In genomic region chr14:67285876-67286452, GRCh38 we compare ENCODE assay signal across 2 cellular contexts.
TF ChIP-seq lines count a peak whose summit lies in the region.

No MANE protein-coding gene starts in this region.

TF ChIP-seq in HCT116, 20 proteins besides CTCF, POLR2A, EP300 and RAD21:
- no peak for TF ChIP-seq CEBPB (IDR thresholded peaks at IDR 0.05; ENCODE audit: low read depth)
- TF ChIP-seq ZNF274 (IDR thresholded peaks at IDR 0.05; ENCODE audit: low read depth, low read length) = no peak
- TF ChIP-seq JUND (IDR thresholded peaks at IDR 0.05) = no peak
- no peak for TF ChIP-seq REST (IDR thresholded peaks at IDR 0.05; ENCODE audit: low read depth)
- TF ChIP-seq, protein P1, sequence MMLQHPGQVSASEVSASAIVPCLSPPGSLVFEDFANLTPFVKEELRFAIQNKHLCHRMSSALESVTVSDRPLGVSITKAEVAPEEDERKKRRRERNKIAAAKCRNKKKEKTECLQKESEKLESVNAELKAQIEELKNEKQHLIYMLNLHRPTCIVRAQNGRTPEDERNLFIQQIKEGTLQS (IDR thresholded peaks at IDR 0.05) = no peak
- no peak for TF ChIP-seq SP1 (IDR thresholded peaks at IDR 0.05; ENCODE audit: low read depth)
- TF ChIP-seq, protein P2, sequence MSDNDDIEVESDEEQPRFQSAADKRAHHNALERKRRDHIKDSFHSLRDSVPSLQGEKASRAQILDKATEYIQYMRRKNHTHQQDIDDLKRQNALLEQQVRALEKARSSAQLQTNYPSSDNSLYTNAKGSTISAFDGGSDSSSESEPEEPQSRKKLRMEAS (IDR thresholded peaks at IDR 0.05) = no peak
- TF ChIP-seq CBX3 (IDR thresholded peaks at IDR 0.05; ENCODE audit: low read depth) = no peak
- TF ChIP-seq ZFX (IDR thresholded peaks at IDR 0.05) = no peak
- no peak for TF ChIP-seq YY1 (IDR thresholded peaks at IDR 0.05; ENCODE audit: extremely low read depth, insufficient replicate concordance, low read depth, low read length)
- no peak for TF ChIP-seq SIN3A (IDR thresholded peaks at IDR 0.05; ENCODE audit: low read depth)
- TF ChIP-seq TCF7L2 (IDR thresholded peaks at IDR 0.05; ENCODE audit: borderline replicate concordance, extremely low read depth, insufficient read depth, insufficient read length) = no peak
- TF ChIP-seq POLR2AphosphoS5 (IDR thresholded peaks at IDR 0.05; ENCODE audit: low read depth, low read length) = no peak
- no peak for TF ChIP-seq FOSL1 (IDR thresholded peaks at IDR 0.05; ENCODE audit: low read depth)
- TF ChIP-seq, protein P3, sequence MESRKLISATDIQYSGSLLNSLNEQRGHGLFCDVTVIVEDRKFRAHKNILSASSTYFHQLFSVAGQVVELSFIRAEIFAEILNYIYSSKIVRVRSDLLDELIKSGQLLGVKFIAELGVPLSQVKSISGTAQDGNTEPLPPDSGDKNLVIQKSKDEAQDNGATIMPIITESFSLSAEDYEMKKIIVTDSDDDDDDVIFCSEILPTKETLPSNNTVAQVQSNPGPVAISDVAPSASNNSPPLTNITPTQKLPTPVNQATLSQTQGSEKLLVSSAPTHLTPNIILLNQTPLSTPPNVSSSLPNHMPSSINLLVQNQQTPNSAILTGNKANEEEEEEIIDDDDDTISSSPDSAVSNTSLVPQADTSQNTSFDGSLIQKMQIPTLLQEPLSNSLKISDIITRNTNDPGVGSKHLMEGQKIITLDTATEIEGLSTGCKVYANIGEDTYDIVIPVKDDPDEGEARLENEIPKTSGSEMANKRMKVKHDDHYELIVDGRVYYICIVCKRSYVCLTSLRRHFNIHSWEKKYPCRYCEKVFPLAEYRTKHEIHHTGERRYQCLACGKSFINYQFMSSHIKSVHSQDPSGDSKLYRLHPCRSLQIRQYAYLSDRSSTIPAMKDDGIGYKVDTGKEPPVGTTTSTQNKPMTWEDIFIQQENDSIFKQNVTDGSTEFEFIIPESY (IDR thresholded peaks at IDR 0.05; ENCODE audit: extremely low read depth, insufficient replicate concordance, low read length) = no peak
- TF ChIP-seq EGR1 (IDR thresholded peaks at IDR 0.05; ENCODE audit: low read depth) = no peak
- no peak for TF ChIP-seq SRF (IDR thresholded peaks at IDR 0.05; ENCODE audit: low read depth)

TF ChIP-seq in endothelial cell of umbilical vein, 7 proteins besides CTCF, POLR2A, EP300 and RAD21:
- TF ChIP-seq JUN (IDR thresholded peaks at IDR 0.05; ENCODE audit: borderline replicate concordance, insufficient read depth, insufficient read length, low read depth) = no peak
- no peak for TF ChIP-seq MYC (IDR thresholded peaks at IDR 0.05; ENCODE audit: low read depth, low read length)
- TF ChIP-seq, protein P2 (IDR thresholded peaks at IDR 0.05; ENCODE audit: insufficient read depth, insufficient read length) = no peak
- TF ChIP-seq EZH2 (IDR thresholded peaks at IDR 0.05; ENCODE audit: borderline replicate concordance, low read depth, low read length, severe bottlenecking) = no peak
- no peak for TF ChIP-seq FOS (IDR thresholded peaks at IDR 0.05; ENCODE audit: borderline replicate concordance, insufficient read depth, low read length)
- TF ChIP-seq POLR2AphosphoS5 (IDR thresholded peaks at IDR 0.05; ENCODE audit: insufficient read depth, low read depth, low read length) = no peak
